ENCODE assay signal across 8 cellular contexts in the genomic region with DNA sequence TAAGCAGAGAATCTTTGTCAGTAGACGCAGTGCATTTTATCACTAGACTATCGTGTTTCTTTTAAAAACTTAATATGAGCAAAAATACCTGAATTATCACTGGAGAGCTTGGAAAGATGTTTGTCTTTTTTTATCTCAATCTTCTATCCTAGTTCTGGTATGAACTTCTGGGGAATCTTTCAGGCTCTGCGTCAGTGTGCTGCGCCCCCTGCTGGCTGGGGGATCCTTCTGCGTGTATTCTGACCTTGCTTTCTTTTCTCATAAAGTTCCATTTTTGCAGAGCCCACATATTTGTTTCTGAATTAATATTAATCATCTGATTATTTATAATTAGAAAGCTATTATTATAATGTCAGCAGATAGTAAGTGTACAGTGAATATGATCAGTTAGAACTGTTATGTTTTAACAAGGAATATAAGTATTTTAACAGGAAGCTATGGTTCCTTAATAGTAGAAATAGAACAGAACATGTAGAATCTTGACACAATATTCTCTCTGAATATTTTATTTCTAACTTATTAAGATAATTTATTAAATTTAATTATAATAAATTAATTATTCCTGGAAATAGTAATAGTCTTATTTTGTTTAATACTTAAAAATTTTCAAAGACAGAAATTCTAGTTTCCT.
DNase-seq lines count a peak whose midpoint lies in the region; ATAC-seq and TF ChIP-seq lines count a peak whose summit lies in the region.

No MANE protein-coding gene starts in this region.

- in situ Hi-C loops in SK-MEL-5 (cut with HindIII; ENCODE audit: low pct_unique_long_range_greater_than_20kb, low sequenced_read_pairs) = no loop called here
- in situ Hi-C loops in mammary epithelial cell (cut with MboI; ENCODE audit: low sequenced_read_pairs in 2 of 2) = no loop called here

- no peaks in the 10 kb centered on the region for H3K9me3 ChIP-seq in DOHH2 (ENCODE audit: control insufficient read depth, insufficient read depth, low read length)
- no peaks in the 10 kb centered on the region for H3K9me3 ChIP-seq in mammary epithelial cell (replicated peaks; ENCODE audit: insufficient read depth, low read length)

- peak; percentile 82 for ATAC-seq in GM19351 (IDR thresholded peaks at IDR 0.05; ENCODE audit: unreplicated experiment)
- peak; percentile 65 for ATAC-seq in HG03521 (IDR thresholded peaks at IDR 0.05; ENCODE audit: unreplicated experiment)
- peak; percentile 86 for ATAC-seq in left lobe of liver

- H4K20me1 ChIP-seq in DOHH2 (ENCODE audit: control insufficient read depth, insufficient read depth, low read depth, low read length) (no peaks in the 10 kb centered on the region), mammary epithelial cell (ENCODE audit: insufficient read depth, low read length) (no peaks in the 10 kb centered on the region)

- dilution Hi-C loops in mammary epithelial cell (cut with HindIII; ENCODE audit: low sequenced_read_pairs) = no loop called here

- DNase-seq in SK-MEL-5 (ENCODE audit: low read depth, low spot score) (peak; percentile 78), mammary epithelial cell (peak; percentile 12), left lobe of liver (ENCODE audit: low spot score) (peak; percentile 58), GF-D8 (lab: John Stamatoyannopoulos, UW) (no peak)
- DNase-seq in stimulated activated naive CD4-positive, alpha-beta T cell treated with Interleukin-2 at 50 U/mL for 16 hours (lab: John Stamatoyannopoulos, UW) = peak; percentile 20

- no peaks in the 10 kb centered on the region for H3K4me1 ChIP-seq in DOHH2 (ENCODE audit: control insufficient read depth, low read length)
- H3K4me1 ChIP-seq in mammary epithelial cell (ENCODE audit: insufficient read depth, low read length) = no peaks in the 10 kb centered on the region

- no TSS peak for BruUV-seq in mammary epithelial cell (replicated peaks; lab: Mats Ljungman, UMichigan)

- no peaks in the 10 kb centered on the region for H3F3A ChIP-seq in DOHH2 (ENCODE audit: control insufficient read depth, insufficient read depth)

- WGBS in mammary epithelial cell (ENCODE audit: low coverage, missing lambda C conversion rate) = 36% methylated on average over 5 of the region's 5 CpGs

- intact Hi-C loops in mammary epithelial cell (cut with micrococcal nuclease) = loop anchor here (1.0 to 2.0 kb wide), 3 partner anchors 242 to 1398 kb away; no protein-coding TSS in a partner anchor

- H3K79me2 ChIP-seq in DOHH2 (ENCODE audit: control insufficient read depth, low read length) = no peaks in the 10 kb centered on the region
- no peaks in the 10 kb centered on the region for H3K79me2 ChIP-seq in mammary epithelial cell (ENCODE audit: insufficient read depth, low read length)

- CTCF ChIA-PET in mammary epithelial cell (lab: Charles Lee; ENCODE audit: low non-redundant PET) = no interaction called here

- H3K4me2 ChIP-seq in DOHH2 (ENCODE audit: low read length) (no peak overlapping the region), mammary epithelial cell (ENCODE audit: insufficient read depth, low read depth, low read length) (no peak overlapping the region)

- H3K36me3 ChIP-seq in DOHH2 (ENCODE audit: control insufficient read depth, low read length) (no peaks in the 10 kb centered on the region), mammary epithelial cell (ENCODE audit: insufficient read depth, low read length) (no peaks in the 10 kb centered on the region)

- no peaks in the 10 kb centered on the region for H3K9me2 ChIP-seq in DOHH2 (replicated peaks; ENCODE audit: control insufficient read depth, low read length)

- H3K4me3 ChIP-seq in DOHH2 (ENCODE audit: low read length) = no peak overlapping the region
- H3K4me3 ChIP-seq in mammary epithelial cell (replicated peaks in 1 of 3; ENCODE audit: insufficient read depth in 1 of 3, low read depth in 2 of 3, low read length in 3 of 3) = no peak overlapping the region

- TF ChIP-seq CTCF in DOHH2 (IDR thresholded peaks at IDR 0.05; ENCODE audit: low read depth, low read length, poor library complexity, severe bottlenecking) = peak; percentile 87
- peak; percentile 94 to 96 for TF ChIP-seq CTCF in mammary epithelial cell (conservative IDR thresholded peaks at IDR 0.05 in 1 of 2, IDR thresholded peaks at IDR 0.05 in 1 of 2; ENCODE audit: extremely low read depth in 1 of 2, insufficient read depth in 1 of 2, low read depth in 1 of 2, low read length in 2 of 2)

- no peak overlapping the region for H3K9ac ChIP-seq in mammary epithelial cell (ENCODE audit: insufficient read depth, low read length)

- H3K27me3 ChIP-seq in DOHH2 (ENCODE audit: control insufficient read depth, low read length) = no peaks in the 10 kb centered on the region
- H3K27me3 ChIP-seq in mammary epithelial cell (ENCODE audit: insufficient read depth, low read length) = no peaks in the 10 kb centered on the region

- no peak overlapping the region for H2AFZ ChIP-seq in mammary epithelial cell (ENCODE audit: low read depth, low read length)

- H3K27ac ChIP-seq in DOHH2 (ENCODE audit: low read depth, low read length) = no peak overlapping the region
- H3K27ac ChIP-seq in mammary epithelial cell (ENCODE audit: insufficient read depth, low read depth, low read length) = no peak overlapping the region
